8 cellular contexts compared by ENCODE assay signal in the genomic region with DNA sequence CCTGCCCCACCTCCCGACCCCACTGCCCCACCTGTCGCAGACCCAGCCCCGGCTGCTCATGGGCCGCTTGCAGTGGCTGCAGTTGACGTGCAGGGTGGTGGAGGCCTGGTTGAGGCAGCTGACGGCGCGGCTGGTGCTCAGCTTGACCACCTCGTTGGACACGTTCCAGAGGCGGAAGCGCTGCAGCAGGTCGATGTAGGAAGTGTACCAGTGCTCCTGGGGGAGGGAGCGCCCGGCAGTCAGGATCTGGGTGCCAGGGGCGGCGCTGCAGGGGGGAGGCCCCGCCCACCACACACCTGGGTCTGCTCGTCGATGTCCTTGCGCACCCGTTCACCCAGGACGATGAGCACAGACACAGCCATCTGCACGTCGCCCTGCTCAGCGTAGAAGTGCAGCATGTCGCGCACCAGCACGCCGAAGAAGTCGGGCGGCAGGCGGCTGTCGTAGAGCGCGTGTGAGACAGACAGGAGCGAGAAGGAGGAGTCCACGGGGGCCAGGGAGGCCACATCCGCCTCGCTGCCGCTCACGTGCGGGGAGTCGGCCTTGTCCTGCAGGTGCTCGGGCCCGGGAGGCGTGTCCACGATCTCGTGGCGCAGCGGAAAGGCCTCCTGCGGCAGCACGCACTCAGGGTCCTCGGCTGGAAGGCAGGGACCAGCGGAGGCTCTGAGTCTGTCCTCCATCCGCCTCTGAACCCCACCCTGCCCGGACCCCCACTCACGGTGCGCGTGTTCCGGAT. TPM values are rescaled to one million over a fixed set of nuclear protein-coding genes. Genes with fewer than 3 reads are reported as not detected.
DNase-seq lines count a peak whose midpoint lies in the region; ATAC-seq, FAIRE-seq and TF ChIP-seq lines count a peak whose summit lies in the region.

No MANE protein-coding gene starts in this region.

- ATAC-seq in upper lobe of right lung: no peak

- peak overlapping the region; percentile 85 for H3K27ac ChIP-seq in left ventricle myocardium inferior (replicated peaks)
- H3K27ac ChIP-seq in OCI-LY7 (ENCODE audit: low read depth, low read length, poor library complexity, severe bottlenecking): no peak overlapping the region
- H3K27ac ChIP-seq in hepatocyte: no peak overlapping the region
- H3K27ac ChIP-seq in upper lobe of right lung: peak overlapping the region; percentile 86

- H2AFZ ChIP-seq in OCI-LY7 (ENCODE audit: low read length) (no peak overlapping the region), hepatocyte (no peak overlapping the region)

- H3K36me3 Mint-ChIP-seq in endothelial cell (ENCODE audit: low read depth, unreplicated experiment): peaks cover 5% of the 10 kb centered on the region

- H3K27me3 Mint-ChIP-seq in endothelial cell (ENCODE audit: unreplicated experiment): peaks cover 14% of the 10 kb centered on the region

- no peak overlapping the region for H3K4me3 Mint-ChIP-seq in endothelial cell (ENCODE audit: unreplicated experiment)

- no peaks in the 10 kb centered on the region for H3K9me3 Mint-ChIP-seq in endothelial cell (ENCODE audit: unreplicated experiment)

- H3K4me3 ChIP-seq in left ventricle myocardium inferior (peak overlapping the region; percentile 79), OCI-LY7 (ENCODE audit: low read depth, low read length, poor library complexity, severe bottlenecking) (no peak overlapping the region), hepatocyte (no peak overlapping the region), upper lobe of right lung (peak overlapping the region; percentile 75)

- H3K4me1 ChIP-seq in left ventricle myocardium inferior (peaks cover 75% of the 10 kb centered on the region), OCI-LY7 (ENCODE audit: insufficient read depth, low read length, poor library complexity, severe bottlenecking) (peaks cover 37% of the 10 kb centered on the region), hepatocyte (ENCODE audit: insufficient read depth) (peaks cover 33% of the 10 kb centered on the region), upper lobe of right lung (peaks cover 50% of the 10 kb centered on the region)

- no peak for FAIRE-seq in frontal cortex (lab: Jason Lieb, UNC)

- BruUV-seq in OCI-LY7 (replicated peaks; lab: Mats Ljungman, UMichigan): no TSS peak

- H3K36me3 ChIP-seq in left ventricle myocardium inferior (peaks cover 35% of the 10 kb centered on the region), OCI-LY7 (ENCODE audit: insufficient read depth, low read length) (peaks cover 46% of the 10 kb centered on the region), hepatocyte (replicated peaks; ENCODE audit: insufficient read depth, low read depth) (no peaks in the 10 kb centered on the region), upper lobe of right lung (peaks cover 17% of the 10 kb centered on the region)

- no peak for TF ChIP-seq CTCF in left ventricle myocardium inferior (IDR thresholded peaks at IDR 0.05; ENCODE audit: borderline replicate concordance)
- no peak for TF ChIP-seq CTCF in OCI-LY7 (conservative IDR thresholded peaks at IDR 0.05; ENCODE audit: low read length)
- no peak for TF ChIP-seq CTCF in hepatocyte (IDR thresholded peaks at IDR 0.05; ENCODE audit: poor library complexity)
- no peak for TF ChIP-seq CTCF in upper lobe of right lung (IDR thresholded peaks at IDR 0.05)
- no peak for TF ChIP-seq CTCF in endothelial cell (IDR thresholded peaks at IDR 0.05; ENCODE audit: unreplicated experiment)

- no peaks in the 10 kb centered on the region for H3K9me2 ChIP-seq in OCI-LY7 (ENCODE audit: insufficient read depth, low read length)
- H3K9me2 ChIP-seq in hepatocyte (replicated peaks; ENCODE audit: insufficient read depth): no peaks in the 10 kb centered on the region

- H3K79me2 ChIP-seq in OCI-LY7 (ENCODE audit: insufficient read depth, low read depth, low read length) (peaks cover 34% of the 10 kb centered on the region; the same call in 1 of the 2 replicates), hepatocyte (peaks cover 48% of the 10 kb centered on the region)

- CTCF ChIA-PET in OCI-LY7 (lab: Charles Lee; ENCODE audit: unreplicated experiment): no interaction called here

- H4K20me1 ChIP-seq in OCI-LY7 (ENCODE audit: insufficient read depth, low read length): 0 out of 2 replicates have a peak, but pooled peaks cover 5% of the 10 kb centered on the region
- H4K20me1 ChIP-seq in hepatocyte (ENCODE audit: insufficient read depth, poor library complexity, severe bottlenecking): peaks cover 27% of the 10 kb centered on the region

- POLR2A ChIA-PET in OCI-LY7 (lab: Charles Lee): no interaction called here

- no peak for DNase-seq in left ventricle myocardium inferior
- DNase-seq in cardiac septum (ENCODE audit: low spot score): no peak
- DNase-seq in OCI-LY7 (ENCODE audit: low spot score): no peak
- no peak for DNase-seq in hepatocyte (ENCODE audit: low spot score)
- DNase-seq in upper lobe of right lung: no peak
- DNase-seq in NCI-H82 (lab: John Stamatoyannopoulos, UW): no peak
- no peak for DNase-seq in frontal cortex (ENCODE audit: low spot score in 2 of 2)
- DNase-seq in endothelial cell (ENCODE audit: low spot score): no peak

- H3K4me2 ChIP-seq in OCI-LY7 (ENCODE audit: low read length) (0 out of 2 replicates have a peak overlapping the region, but pooled peaks have one; percentile 14), hepatocyte (peak overlapping the region; percentile 91)

- 96% methylated on average over 47 of the region's 61 CpGs for WGBS in hepatocyte (ENCODE audit: low lambda C conversion rate, missing lambda C conversion rate)

- H3K27me3 ChIP-seq in left ventricle myocardium inferior (ENCODE audit: low read depth): no peaks in the 10 kb centered on the region
- H3K27me3 ChIP-seq in hepatocyte: no peaks in the 10 kb centered on the region
- no peaks in the 10 kb centered on the region for H3K27me3 ChIP-seq in upper lobe of right lung

- peaks cover 9% of the 10 kb centered on the region for H3K4me1 Mint-ChIP-seq in endothelial cell (ENCODE audit: unreplicated experiment)

- intact Hi-C loops in left ventricle myocardium inferior (cut with micrococcal nuclease): no loop called here
- intact Hi-C loops in cardiac septum (cut with DNase I): no loop called here
- intact Hi-C loops in OCI-LY7 (cut with micrococcal nuclease; ENCODE audit: unreplicated experiment): loop anchor here (5.0 kb wide), 1 partner anchor 37 kb away; a partner anchor contains a TSS
- intact Hi-C loops in upper lobe of right lung (cut with DNase I): no loop called here

- H3K27ac Mint-ChIP-seq in endothelial cell (ENCODE audit: unreplicated experiment): no peak overlapping the region

- H3K9me3 ChIP-seq in left ventricle myocardium inferior (replicated peaks): no peaks in the 10 kb centered on the region
- no peaks in the 10 kb centered on the region for H3K9me3 ChIP-seq in OCI-LY7 (ENCODE audit: low read length)
- H3K9me3 ChIP-seq in hepatocyte (ENCODE audit: low read depth): no peaks in the 10 kb centered on the region
- H3K9me3 ChIP-seq in upper lobe of right lung: no peaks in the 10 kb centered on the region

RNA-seq across cellular contexts. Expression of a gene that starts 1.0 kb away (rescaled TPM):
- 43.1 TPM for total RNA-seq in left ventricle myocardium inferior
- total RNA-seq in cardiac septum: 50.5 TPM
- 70.6 and 82.3 TPM in 2 replicates for total RNA-seq in OCI-LY7 (2014; rRNA removed; shearing (Covaris generic))
- 46.8 and 48.7 TPM in 2 replicates for total RNA-seq in OCI-LY7 (2022)
- total RNA-seq in hepatocyte: 44.3 and 47.8 TPM in 2 replicates
- polyA plus RNA-seq in hepatocyte: 83.4 and 84.3 TPM in 2 replicates
- 51.3 TPM for total RNA-seq in upper lobe of right lung
- total RNA-seq in frontal cortex: 10.2 TPM
- 31.6 TPM for total RNA-seq in endothelial cell (ENCODE audit: unreplicated experiment)

RNA-seq across cellular contexts. Expression of a gene that starts 4.9 kb away (rescaled TPM):
- total RNA-seq in left ventricle myocardium inferior (113 TPM), cardiac septum (110 TPM), OCI-LY7 (2022) (72.4 and 78.6 TPM in 2 replicates), hepatocyte (116 TPM in 2 replicates), upper lobe of right lung (98.9 TPM), frontal cortex (77.5 TPM), endothelial cell (ENCODE audit: unreplicated experiment) (93.7 TPM)
- total RNA-seq in OCI-LY7 (2014; rRNA removed; shearing (Covaris generic)): 85.5 and 111 TPM in 2 replicates
- 231 and 249 TPM in 2 replicates for polyA plus RNA-seq in hepatocyte

RNA-seq across cellular contexts. Expression of a gene that starts 5.1 kb away (rescaled TPM):
- total RNA-seq in left ventricle myocardium inferior (9.5 TPM), cardiac septum (9.1 TPM), OCI-LY7 (2022) (24.0 and 28.9 TPM in 2 replicates), hepatocyte (6.7 and 15.1 TPM in 2 replicates), upper lobe of right lung (12.9 TPM), frontal cortex (2.9 TPM), endothelial cell (ENCODE audit: unreplicated experiment) (16.1 TPM)
- 10.3 and 11.6 TPM in 2 replicates for total RNA-seq in OCI-LY7 (2014; rRNA removed; shearing (Covaris generic))
- 22.2 and 24.0 TPM in 2 replicates for polyA plus RNA-seq in hepatocyte

RNA-seq across cellular contexts. Expression of a gene that starts 9.7 kb away (rescaled TPM):
- 2.3 TPM for total RNA-seq in left ventricle myocardium inferior
- total RNA-seq in cardiac septum: 1.8 TPM
- 3.8 and 4.2 TPM in 2 replicates for total RNA-seq in OCI-LY7 (2014; rRNA removed; shearing (Covaris generic))
- 3.6 and 4.2 TPM in 2 replicates for total RNA-seq in OCI-LY7 (2022)
- 2.3 and 3.4 TPM in 2 replicates for total RNA-seq in hepatocyte
- 4.2 and 8.1 TPM in 2 replicates for polyA plus RNA-seq in hepatocyte
- total RNA-seq in upper lobe of right lung: 2.0 TPM
- 2.0 TPM for total RNA-seq in frontal cortex
- total RNA-seq in endothelial cell (ENCODE audit: unreplicated experiment): 1.6 TPM

RNA-seq across cellular contexts. Expression of a gene that starts 17.2 kb away (rescaled TPM):
- total RNA-seq in left ventricle myocardium inferior (90.3 TPM), cardiac septum (102 TPM), OCI-LY7 (2022) (129 and 133 TPM in 2 replicates), hepatocyte (41.8 and 63.2 TPM in 2 replicates), upper lobe of right lung (92.5 TPM), frontal cortex (17.9 TPM), endothelial cell (ENCODE audit: unreplicated experiment) (121 TPM)
- 129 and 136 TPM in 2 replicates for total RNA-seq in OCI-LY7 (2014; rRNA removed; shearing (Covaris generic))
- 158 and 201 TPM in 2 replicates for polyA plus RNA-seq in hepatocyte

Comparison
In these comparisons a context has a peak if more than half of its experiments do, and no peak if none do; other contexts are left out.
1. H3K27ac ChIP-seq: peak in left ventricle myocardium inferior (single experiment) and upper lobe of right lung (single experiment); none in OCI-LY7 (single experiment) and hepatocyte (single experiment).
2. H3K4me3 ChIP-seq: peak in left ventricle myocardium inferior (single experiment) and upper lobe of right lung (single experiment); none in OCI-LY7 (single experiment) and hepatocyte (single experiment).